In the genomic region with DNA sequence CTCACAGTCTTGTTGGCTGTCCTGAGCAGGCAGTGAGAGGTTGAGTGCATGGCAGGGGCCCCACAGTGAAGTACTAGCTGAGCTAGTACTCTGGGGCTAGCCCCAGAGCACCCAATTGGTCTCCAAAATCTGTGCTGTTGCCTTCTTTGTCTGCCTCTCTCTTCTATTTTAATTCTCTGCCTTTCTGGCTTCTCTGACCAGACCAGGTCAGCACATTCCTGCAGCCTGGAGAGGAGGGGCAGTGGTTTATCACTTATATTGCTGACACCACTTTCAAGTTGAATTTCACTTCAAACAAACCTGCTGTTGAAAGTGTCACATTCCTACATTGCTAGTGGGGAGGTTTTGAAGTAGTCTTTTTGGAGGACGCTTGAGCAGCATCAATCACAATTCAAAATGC, we compare ENCODE assay signal across 26 cellular contexts.
"Had no signal": no experiment of that assay in that cellular context is flagged by ENCODE, and none has a peak within 500 bp of the region (broad histone marks: within the 10 kb centered on the region; RNA-seq: fewer than 3 reads in every experiment).

No MANE protein-coding gene starts in this region.

- H3K27me3 ChIP-seq: MG63, Peyer's patch had no signal

- H3K4me3 Mint-ChIP-seq: activated B cell treated with CpG ODN at 0.5 μM for 24 hours; activated CD4-positive, alpha-beta memory T cell treated with anti-CD3 and anti-CD28 coated beads for 36 hours; activated CD4-positive, alpha-beta T cell treated with anti-CD3 and anti-CD28 coated beads, Interleukin-2, amount 10 ng/mL, durations not matched to agents 7 days and 5 days; activated naive CD4-positive, alpha-beta T cell treated with anti-CD3 and anti-CD28 coated beads for 36 hours; activated naive CD8-positive, alpha-beta T cell; activated T-cell treated with anti-CD3 and anti-CD28 coated beads, Interleukin-2, amount 50 U/mL, for 4 hours; activated T-helper 17 cell treated with anti-CD3 and anti-CD28 coated beads, Interleukin-2, amount 50 U/mL, for 72 hours; T-helper 2 cell treated with Interferon-gamma antibody and Interleukin-4, amounts not matched to agents 5 μg/mL and 100 μg/mL, for 36 hours had no signal

- H3K27ac Mint-ChIP-seq: activated B cell treated with CpG ODN at 0.5 μM for 24 hours; activated CD4-positive, alpha-beta memory T cell treated with anti-CD3 and anti-CD28 coated beads for 36 hours; activated CD4-positive, alpha-beta T cell treated with anti-CD3 and anti-CD28 coated beads, Interleukin-2, amount 10 ng/mL, durations not matched to agents 7 days and 5 days; activated naive CD4-positive, alpha-beta T cell treated with anti-CD3 and anti-CD28 coated beads for 36 hours; activated naive CD8-positive, alpha-beta T cell; activated T-helper 17 cell treated with anti-CD3 and anti-CD28 coated beads, Interleukin-2, amount 50 U/mL, for 72 hours; T-helper 2 cell treated with Interferon-gamma antibody and Interleukin-4, amounts not matched to agents 5 μg/mL and 100 μg/mL, for 36 hours had no signal

- DNase-seq: activated B cell treated with CpG ODN at 0.5 μM for 24 hours; activated CD4-positive, alpha-beta memory T cell treated with anti-CD3 and anti-CD28 coated beads for 36 hours; activated CD4-positive, alpha-beta T cell treated with anti-CD3 and anti-CD28 coated beads for 1 hour; activated CD4-positive, alpha-beta T cell treated with anti-CD3 and anti-CD28 coated beads, Interleukin-2, amount 10 ng/mL, durations not matched to agents 7 days and 5 days; activated CD8-positive, alpha-beta memory T cell treated with anti-CD3 and anti-CD28 coated beads for 24 hours; activated gamma-delta T cell; activated naive CD4-positive, alpha-beta T cell treated with anti-CD3 and anti-CD28 coated beads for 36 hours; activated T-cell treated with anti-CD3 and anti-CD28 coated beads, Interleukin-2, amount 50 U/mL, for 4 hours; amygdala; caudate nucleus; MG63; NCI-H1105; NCI-H1436; NCI-H187; NCI-H2081 treated with DMSO at 0.1 percent for 48 hours; NCI-H446; NCI-H524; Peyer's patch; SHP77; SW 1271 had no signal

- H3K4me1 ChIP-seq: Peyer's patch had no signal

- H3K27ac ChIP-seq: KMS-11, Peyer's patch, SJSA1 had no signal

- H3K9ac ChIP-seq: KMS-11 had no signal

- H3K4me2 ChIP-seq: KMS-11 had no signal

- H3K36me3 Mint-ChIP-seq: activated CD4-positive, alpha-beta memory T cell treated with anti-CD3 and anti-CD28 coated beads for 36 hours; activated naive CD8-positive, alpha-beta T cell had no signal

- ATAC-seq: activated T-cell treated with anti-CD3 and anti-CD28 coated beads, Interleukin-2, amount 50 U/mL, for 4 hours; activated T-helper 17 cell treated with anti-CD3 and anti-CD28 coated beads, Interleukin-2, amount 50 U/mL, for 72 hours; SK-N-SH treated with all-trans-retinoic acid at 6 μM for 48 hours had no signal

- H3K36me3 ChIP-seq: MG63, Peyer's patch, SJSA1 had no signal

- H3K9me3 ChIP-seq: MG63, Peyer's patch had no signal

- H3K4me3 ChIP-seq: MG63, Peyer's patch, SJSA1 had no signal

- H3K4me1 Mint-ChIP-seq: activated B cell treated with CpG ODN at 0.5 μM for 24 hours; activated CD4-positive, alpha-beta T cell treated with anti-CD3 and anti-CD28 coated beads, Interleukin-2, amount 10 ng/mL, durations not matched to agents 7 days and 5 days; activated T-helper 17 cell treated with anti-CD3 and anti-CD28 coated beads, Interleukin-2, amount 50 U/mL, for 72 hours had no signal
